In genomic region chr5:138663561-138663960, GRCh38 we compare ENCODE assay signal across 20 cellular contexts.
DNase-seq lines count a peak whose midpoint lies in the region; ATAC-seq, FAIRE-seq and TF ChIP-seq lines count a peak whose summit lies in the region.
"Had no signal": no experiment of that assay in that cellular context is flagged by ENCODE, and none has a peak within 500 bp of the region (broad histone marks: within the 10 kb centered on the region; RNA-seq: fewer than 3 reads in every experiment).

No MANE protein-coding gene starts in this region.

- no peaks in the 10 kb centered on the region for H3K9me3 Mint-ChIP-seq in activated naive CD4-positive, alpha-beta T cell treated with anti-CD3 and anti-CD28 coated beads, Interleukin-2, amount 50 U/mL, for 24 hours
- no peaks in the 10 kb centered on the region for H3K9me3 Mint-ChIP-seq in activated naive CD4-positive, alpha-beta T cell treated with anti-CD3 and anti-CD28 coated beads for 36 hours
- H3K9me3 Mint-ChIP-seq in activated T-helper 17 cell treated with anti-CD3 and anti-CD28 coated beads, Interleukin-2, amount 50 U/mL, for 72 hours = no peaks in the 10 kb centered on the region
- H3K9me3 Mint-ChIP-seq: WTC11 had no signal

- no peak for FAIRE-seq in kidney (lab: Jason Lieb, UNC)
- FAIRE-seq: H54 had no signal

- no peak overlapping the region for H3K9ac ChIP-seq in kidney (ENCODE audit: low read length in 2 of 2)

- no peak for ATAC-seq in activated T-helper 17 cell treated with anti-CD3 and anti-CD28 coated beads, Interleukin-2, amount 50 U/mL, for 72 hours (replicated peaks)
- ATAC-seq: Panc1 had no signal

- H3K27me3 Mint-ChIP-seq in activated naive CD4-positive, alpha-beta T cell treated with anti-CD3 and anti-CD28 coated beads, Interleukin-2, amount 50 U/mL, for 24 hours = peaks cover 73% of the 10 kb centered on the region
- H3K27me3 Mint-ChIP-seq in activated naive CD4-positive, alpha-beta T cell treated with anti-CD3 and anti-CD28 coated beads for 36 hours (ENCODE audit: low read depth) = peaks cover 77% of the 10 kb centered on the region
- peaks cover 65% of the 10 kb centered on the region for H3K27me3 Mint-ChIP-seq in activated T-helper 17 cell treated with anti-CD3 and anti-CD28 coated beads, Interleukin-2, amount 50 U/mL, for 72 hours

- intact Hi-C loops in activated naive CD4-positive, alpha-beta T cell treated with anti-CD3 and anti-CD28 coated beads for 36 hours (cut with micrococcal nuclease) = no loop called here
- intact Hi-C loops in kidney (cut with DNase I) = no loop called here

- no peak for DNase-seq in activated naive CD4-positive, alpha-beta T cell treated with anti-CD3 and anti-CD28 coated beads for 36 hours
- DNase-seq in kidney (peak; percentile 13), H7 (no peak), dermis blood vessel endothelial cell (no peak), HAP-1 (ENCODE audit: low spot score in 2 of 2) (no peak), HuH-7.5 (ENCODE audit: low spot score) (no peak)
- DNase-seq: effector CD8-positive, alpha-beta T cell; foreskin melanocyte; left cardiac atrium; NCI-H1092; NCI-H187 treated with DMSO at 0.1 percent for 48 hours; NCI-H524 treated with DMSO at 0.1 percent for 48 hours; thyroid gland had no signal

- H3K27ac ChIP-seq in kidney (ENCODE audit: low read depth in 2 of 2, low read length in 2 of 2) = no peak overlapping the region
- H3K27ac ChIP-seq: thyroid gland, vagina had no signal

- TF ChIP-seq CTCF in kidney (IDR thresholded peaks at IDR 0.05; ENCODE audit: borderline replicate concordance, extremely low read depth, insufficient read depth) = no peak

- no peaks in the 10 kb centered on the region for H3K27me3 ChIP-seq in H7 (ENCODE audit: control insufficient read depth, insufficient read depth, low read length)
- no peaks in the 10 kb centered on the region for H3K27me3 ChIP-seq in HAP-1 (ENCODE audit: low read depth)
- H3K27me3 ChIP-seq: thyroid gland, vagina had no signal

- H3K9me3 ChIP-seq in kidney (ENCODE audit: control insufficient read depth in 1 of 2, low read length in 2 of 2) (no peaks in the 10 kb centered on the region), HAP-1 (no peaks in the 10 kb centered on the region)
- H3K9me3 ChIP-seq: thyroid gland, vagina had no signal

- peaks cover 1% of the 10 kb centered on the region for H3K36me3 Mint-ChIP-seq in activated naive CD4-positive, alpha-beta T cell treated with anti-CD3 and anti-CD28 coated beads, Interleukin-2, amount 50 U/mL, for 24 hours
- no peaks in the 10 kb centered on the region for H3K36me3 Mint-ChIP-seq in activated naive CD4-positive, alpha-beta T cell treated with anti-CD3 and anti-CD28 coated beads for 36 hours (ENCODE audit: low read depth)
- no peaks in the 10 kb centered on the region for H3K36me3 Mint-ChIP-seq in activated T-helper 17 cell treated with anti-CD3 and anti-CD28 coated beads, Interleukin-2, amount 50 U/mL, for 72 hours (ENCODE audit: low read depth)
- H3K36me3 Mint-ChIP-seq: WTC11 had no signal

- peaks cover 0 to 2% of the 10 kb centered on the region in 2 donors for H3K4me1 ChIP-seq in kidney (ENCODE audit: control insufficient read depth in 1 of 2, insufficient read depth in 1 of 2, low read depth in 1 of 2, low read length in 2 of 2)
- H3K4me1 ChIP-seq in HAP-1 = no peaks in the 10 kb centered on the region
- H3K4me1 ChIP-seq: thyroid gland had no signal

- in situ Hi-C loops in HAP-1 (cut with MboI; ENCODE audit: low sequenced_read_pairs) = no loop called here

- H3K36me3 ChIP-seq in kidney (ENCODE audit: control insufficient read depth in 1 of 2, insufficient read depth in 2 of 2, low read length in 2 of 2) (no peaks in the 10 kb centered on the region), H7 (replicated peaks; ENCODE audit: control insufficient read depth, insufficient read depth, low read length) (no peaks in the 10 kb centered on the region), HAP-1 (replicated peaks) (no peaks in the 10 kb centered on the region)
- H3K36me3 ChIP-seq: thyroid gland, vagina had no signal

- H3K4me3 ChIP-seq in kidney (ENCODE audit: low read length in 2 of 2) = no peak overlapping the region
- no peak overlapping the region for H3K4me3 ChIP-seq in H7 (ENCODE audit: insufficient read depth, low read depth, low read length)
- no peak overlapping the region for H3K4me3 ChIP-seq in HAP-1
- H3K4me3 ChIP-seq: skin epidermis, thyroid gland, vagina had no signal

- H3K27ac Mint-ChIP-seq in activated naive CD4-positive, alpha-beta T cell treated with anti-CD3 and anti-CD28 coated beads, Interleukin-2, amount 50 U/mL, for 24 hours = peak overlapping the region; percentile 20
- H3K27ac Mint-ChIP-seq in activated naive CD4-positive, alpha-beta T cell treated with anti-CD3 and anti-CD28 coated beads for 36 hours = no peak overlapping the region
- no peak overlapping the region for H3K27ac Mint-ChIP-seq in activated T-helper 17 cell treated with anti-CD3 and anti-CD28 coated beads, Interleukin-2, amount 50 U/mL, for 72 hours
- H3K27ac Mint-ChIP-seq: WTC11 had no signal

- no peak overlapping the region for H3K4me3 Mint-ChIP-seq in activated naive CD4-positive, alpha-beta T cell treated with anti-CD3 and anti-CD28 coated beads, Interleukin-2, amount 50 U/mL, for 24 hours
- no peak overlapping the region for H3K4me3 Mint-ChIP-seq in activated naive CD4-positive, alpha-beta T cell treated with anti-CD3 and anti-CD28 coated beads for 36 hours
- peak overlapping the region; percentile 33 for H3K4me3 Mint-ChIP-seq in activated T-helper 17 cell treated with anti-CD3 and anti-CD28 coated beads, Interleukin-2, amount 50 U/mL, for 72 hours
- H3K4me3 Mint-ChIP-seq: WTC11 had no signal

- H3K4me1 Mint-ChIP-seq in activated naive CD4-positive, alpha-beta T cell treated with anti-CD3 and anti-CD28 coated beads, Interleukin-2, amount 50 U/mL, for 24 hours = peaks cover 30% of the 10 kb centered on the region
- peaks cover 22% of the 10 kb centered on the region for H3K4me1 Mint-ChIP-seq in activated naive CD4-positive, alpha-beta T cell treated with anti-CD3 and anti-CD28 coated beads for 36 hours (ENCODE audit: low read depth)
- H3K4me1 Mint-ChIP-seq in activated T-helper 17 cell treated with anti-CD3 and anti-CD28 coated beads, Interleukin-2, amount 50 U/mL, for 72 hours = peaks cover 12% of the 10 kb centered on the region

- CTCF ChIA-PET in activated naive CD4-positive, alpha-beta T cell treated with anti-CD3 and anti-CD28 coated beads for 36 hours (lab: Charles Lee) = interaction anchor here (0.9 to 1.5 kb wide), 2 partner anchors 21 to 129 kb away, joined by 3 to 4 read pairs; no protein-coding TSS in a partner anchor
